1 cellular context compared by ENCODE assay signal in the genomic region with DNA sequence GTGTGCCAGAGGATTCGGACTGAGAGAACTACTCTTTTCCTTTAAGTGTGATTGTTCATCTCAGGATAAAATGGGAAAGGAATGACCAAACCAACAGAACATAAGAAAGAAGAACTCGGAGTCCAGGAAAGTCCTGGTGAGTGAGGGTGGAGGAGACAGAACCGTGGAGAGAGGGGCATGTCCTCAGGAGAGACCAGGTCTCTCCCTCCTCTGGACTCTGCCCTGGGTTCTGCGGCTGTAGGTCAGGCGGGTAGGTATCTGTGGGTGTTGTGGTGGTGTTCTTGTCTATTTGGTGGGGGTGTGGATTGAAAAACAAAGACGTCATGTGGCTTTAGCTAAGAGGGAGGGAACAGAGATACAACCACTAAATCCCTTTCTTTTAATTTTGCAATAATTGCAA.
TF ChIP-seq lines count a peak whose summit lies in the region.

No MANE protein-coding gene starts in this region.

TF ChIP-seq in K562, 482 proteins besides CTCF, POLR2A, EP300 and RAD21 (continued from another document):
- TF ChIP-seq HIVEP1 (CRISPR knock-in tag; IDR thresholded peaks at IDR 0.05) (no peak), ATF4 (CRISPR knock-in tag; IDR thresholded peaks at IDR 0.05) (no peak), ZNF766 (CRISPR knock-in tag; conservative IDR thresholded peaks at IDR 0.05) (no peak), ZNF316 (IDR thresholded peaks at IDR 0.05) (peak; percentile 30)
- TF ChIP-seq, protein P1, sequence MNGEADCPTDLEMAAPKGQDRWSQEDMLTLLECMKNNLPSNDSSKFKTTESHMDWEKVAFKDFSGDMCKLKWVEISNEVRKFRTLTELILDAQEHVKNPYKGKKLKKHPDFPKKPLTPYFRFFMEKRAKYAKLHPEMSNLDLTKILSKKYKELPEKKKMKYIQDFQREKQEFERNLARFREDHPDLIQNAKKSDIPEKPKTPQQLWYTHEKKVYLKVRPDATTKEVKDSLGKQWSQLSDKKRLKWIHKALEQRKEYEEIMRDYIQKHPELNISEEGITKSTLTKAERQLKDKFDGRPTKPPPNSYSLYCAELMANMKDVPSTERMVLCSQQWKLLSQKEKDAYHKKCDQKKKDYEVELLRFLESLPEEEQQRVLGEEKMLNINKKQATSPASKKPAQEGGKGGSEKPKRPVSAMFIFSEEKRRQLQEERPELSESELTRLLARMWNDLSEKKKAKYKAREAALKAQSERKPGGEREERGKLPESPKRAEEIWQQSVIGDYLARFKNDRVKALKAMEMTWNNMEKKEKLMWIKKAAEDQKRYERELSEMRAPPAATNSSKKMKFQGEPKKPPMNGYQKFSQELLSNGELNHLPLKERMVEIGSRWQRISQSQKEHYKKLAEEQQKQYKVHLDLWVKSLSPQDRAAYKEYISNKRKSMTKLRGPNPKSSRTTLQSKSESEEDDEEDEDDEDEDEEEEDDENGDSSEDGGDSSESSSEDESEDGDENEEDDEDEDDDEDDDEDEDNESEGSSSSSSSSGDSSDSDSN (IDR thresholded peaks at IDR 0.05; ENCODE audit: borderline replicate concordance in 1 of 2, low read depth in 2 of 2, low read length in 2 of 2), result no peak
- TF ChIP-seq, protein P2, sequence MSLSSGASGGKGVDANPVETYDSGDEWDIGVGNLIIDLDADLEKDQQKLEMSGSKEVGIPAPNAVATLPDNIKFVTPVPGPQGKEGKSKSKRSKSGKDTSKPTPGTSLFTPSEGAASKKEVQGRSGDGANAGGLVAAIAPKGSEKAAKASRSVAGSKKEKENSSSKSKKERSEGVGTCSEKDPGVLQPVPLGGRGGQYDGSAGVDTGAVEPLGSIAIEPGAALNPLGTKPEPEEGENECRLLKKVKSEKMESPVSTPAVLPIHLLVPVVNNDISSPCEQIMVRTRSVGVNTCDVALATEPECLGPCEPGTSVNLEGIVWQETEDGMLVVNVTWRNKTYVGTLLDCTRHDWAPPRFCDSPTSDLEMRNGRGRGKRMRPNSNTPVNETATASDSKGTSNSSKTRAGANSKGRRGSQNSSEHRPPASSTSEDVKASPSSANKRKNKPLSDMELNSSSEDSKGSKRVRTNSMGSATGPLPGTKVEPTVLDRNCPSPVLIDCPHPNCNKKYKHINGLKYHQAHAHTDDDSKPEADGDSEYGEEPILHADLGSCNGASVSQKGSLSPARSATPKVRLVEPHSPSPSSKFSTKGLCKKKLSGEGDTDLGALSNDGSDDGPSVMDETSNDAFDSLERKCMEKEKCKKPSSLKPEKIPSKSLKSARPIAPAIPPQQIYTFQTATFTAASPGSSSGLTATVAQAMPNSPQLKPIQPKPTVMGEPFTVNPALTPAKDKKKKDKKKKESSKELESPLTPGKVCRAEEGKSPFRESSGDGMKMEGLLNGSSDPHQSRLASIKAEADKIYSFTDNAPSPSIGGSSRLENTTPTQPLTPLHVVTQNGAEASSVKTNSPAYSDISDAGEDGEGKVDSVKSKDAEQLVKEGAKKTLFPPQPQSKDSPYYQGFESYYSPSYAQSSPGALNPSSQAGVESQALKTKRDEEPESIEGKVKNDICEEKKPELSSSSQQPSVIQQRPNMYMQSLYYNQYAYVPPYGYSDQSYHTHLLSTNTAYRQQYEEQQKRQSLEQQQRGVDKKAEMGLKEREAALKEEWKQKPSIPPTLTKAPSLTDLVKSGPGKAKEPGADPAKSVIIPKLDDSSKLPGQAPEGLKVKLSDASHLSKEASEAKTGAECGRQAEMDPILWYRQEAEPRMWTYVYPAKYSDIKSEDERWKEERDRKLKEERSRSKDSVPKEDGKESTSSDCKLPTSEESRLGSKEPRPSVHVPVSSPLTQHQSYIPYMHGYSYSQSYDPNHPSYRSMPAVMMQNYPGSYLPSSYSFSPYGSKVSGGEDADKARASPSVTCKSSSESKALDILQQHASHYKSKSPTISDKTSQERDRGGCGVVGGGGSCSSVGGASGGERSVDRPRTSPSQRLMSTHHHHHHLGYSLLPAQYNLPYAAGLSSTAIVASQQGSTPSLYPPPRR (CRISPR knock-in tag; IDR thresholded peaks at IDR 0.05; ENCODE audit: borderline replicate concordance), result no peak
